34 cellular contexts compared by ENCODE assay signal in genomic region chr3:3429841-3430240, GRCh38.
"Had no signal": no experiment of that assay in that cellular context is flagged by ENCODE, and none has a peak within 500 bp of the region (broad histone marks: within the 10 kb centered on the region; RNA-seq: fewer than 3 reads in every experiment).

No MANE protein-coding gene starts in this region.

- DNase-seq: Karpas-422, Kasumi-1, MG63, MM.1S, MV-4-11, NCI-H1048, NCI-H1092, NCI-H1092 treated with DMSO at 0.1 percent for 48 hours, NCI-H1105, NCI-H1105 treated with DMSO at 0.1 percent for 48 hours, NCI-H1417, NCI-H1417 treated with DMSO at 0.1 percent for 48 hours, NCI-H1436, NCI-H1436 treated with DMSO at 0.1 percent for 48 hours, NCI-H146, NCI-H1694, NCI-H1694 treated with DMSO at 0.1 percent for 48 hours, NCI-H187, NCI-H187 treated with DMSO at 0.1 percent for 48 hours, NCI-H1930, NCI-H2029, NCI-H2029 treated with DMSO at 0.1 percent for 48 hours, NCI-H2081, NCI-H2081 treated with DMSO at 0.1 percent for 48 hours, NCI-H2107, NCI-H2171, NCI-H2171 treated with DMSO at 0.1 percent for 48 hours, NCI-H2227 treated with DMSO at 0.1 percent for 48 hours, NCI-H226, NCI-H345, NCI-H446, NCI-H446 treated with DMSO at 0.1 percent for 48 hours, NCI-H510A had no signal

- H3K27ac ChIP-seq: KMS-11 had no signal

- H3K4me3 ChIP-seq: MG63 had no signal

- H3K27me3 ChIP-seq: MG63 had no signal

- H3K36me3 ChIP-seq: MG63 had no signal

- H3K9me3 ChIP-seq: MG63 had no signal
